20 cellular contexts compared by ENCODE assay signal in the genomic region with DNA sequence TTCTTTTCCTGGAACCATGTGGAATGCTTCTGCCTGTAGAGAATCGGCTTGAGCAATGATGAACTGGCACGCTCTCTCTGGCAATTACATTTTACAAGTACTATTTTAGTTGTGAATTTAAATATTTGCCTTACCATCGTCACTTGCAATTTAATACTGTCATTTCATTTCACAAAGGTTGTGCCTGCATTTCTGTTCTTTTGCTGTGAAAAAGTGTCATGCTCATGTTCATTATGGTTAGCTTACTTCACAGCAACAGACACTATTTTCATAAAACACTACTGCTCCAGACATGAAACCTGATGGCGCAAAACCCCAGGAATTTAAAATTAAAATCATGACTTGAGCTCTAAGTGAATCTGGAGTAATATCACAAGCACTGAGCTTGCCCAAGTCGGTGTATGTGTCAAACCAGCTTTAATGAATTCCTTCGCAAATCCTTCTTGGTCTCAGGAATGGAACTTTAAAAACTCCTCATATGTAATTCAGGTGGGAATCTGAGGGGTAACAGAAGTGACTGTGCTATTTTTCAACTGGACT. TPM values are rescaled to one million over a fixed set of nuclear protein-coding genes. Genes with fewer than 3 reads are reported as not detected.
"Had no signal": no experiment of that assay in that cellular context is flagged by ENCODE, and none has a peak within 500 bp of the region (broad histone marks: within the 10 kb centered on the region; RNA-seq: fewer than 3 reads in every experiment).

No MANE protein-coding gene starts in this region.

- H3K27me3 ChIP-seq: body of pancreas, stomach, testis had no signal

- DNase-seq: activated CD4-positive, alpha-beta T cell treated with anti-CD3 and anti-CD28 coated beads for 36 hours; activated CD4-positive, alpha-beta T cell treated with anti-CD3 and anti-CD28 coated beads, Interleukin-2, amount 50 U/mL, for 48 hours; activated gamma-delta T cell; activated naive CD8-positive, alpha-beta T cell treated with anti-CD3 and anti-CD28 coated beads for 36 hours; body of pancreas; caudate nucleus; immature natural killer cell; left ventricle myocardium superior; occipital lobe; posterior cingulate gyrus; stimulated activated CD4-positive, alpha-beta T cell treated with anti-CD3 and anti-CD28 coated beads, Interleukin-15, amount 100 ng/mL, for 24 hours; stimulated activated CD4-positive, alpha-beta T cell treated with anti-CD3 and anti-CD28 coated beads, Interleukin-2, amount 100 ng/mL, for 48 hours; stomach; testis had no signal

- H3K27ac ChIP-seq: body of pancreas, testis had no signal

- FAIRE-seq: colon had no signal

- H3K4me3 ChIP-seq: body of pancreas, skin epidermis, stomach, testis had no signal

- ATAC-seq: activated CD4-positive, alpha-beta T cell treated with anti-CD3 and anti-CD28 coated beads for 36 hours; body of pancreas; left ventricle myocardium superior; WTC11 had no signal

- H3K9me3 ChIP-seq: body of pancreas, stomach, testis had no signal

- H3K27ac Mint-ChIP-seq: activated CD4-positive, alpha-beta T cell treated with anti-CD3 and anti-CD28 coated beads for 36 hours; activated naive CD8-positive, alpha-beta T cell treated with anti-CD3 and anti-CD28 coated beads for 36 hours; immature natural killer cell; T-helper 2 cell treated with Interferon-gamma antibody and Interleukin-4, amounts not matched to agents 5 μg/mL and 100 μg/mL, for 36 hours; type B pancreatic cell; WTC11 had no signal

- H3K4me1 Mint-ChIP-seq: WTC11 had no signal

- H3K27me3 Mint-ChIP-seq: activated CD4-positive, alpha-beta T cell treated with anti-CD3 and anti-CD28 coated beads for 36 hours; activated naive CD8-positive, alpha-beta T cell treated with anti-CD3 and anti-CD28 coated beads for 36 hours; type B pancreatic cell had no signal

- H3K9me3 Mint-ChIP-seq: immature natural killer cell, type B pancreatic cell, WTC11 had no signal

- H3K4me1 ChIP-seq: body of pancreas, testis had no signal

- H3K4me3 Mint-ChIP-seq: activated CD4-positive, alpha-beta T cell treated with anti-CD3 and anti-CD28 coated beads for 36 hours; activated naive CD8-positive, alpha-beta T cell treated with anti-CD3 and anti-CD28 coated beads for 36 hours; immature natural killer cell; T-helper 2 cell treated with Interferon-gamma antibody and Interleukin-4, amounts not matched to agents 5 μg/mL and 100 μg/mL, for 36 hours; type B pancreatic cell; WTC11 had no signal

RNA-seq across cellular contexts. Expression of a gene that starts 59.8 kb away (rescaled TPM):
- total RNA-seq: activated naive CD8-positive, alpha-beta T cell treated with anti-CD3 and anti-CD28 coated beads for 36 hours; myocyte had no signal
- polyA plus RNA-seq: immature natural killer cell had no signal
